Comparison of ENCODE assay signal across 19 cellular contexts in genomic region chr10:108388716-108389115, GRCh38.
"Had no signal": no experiment of that assay in that cellular context is flagged by ENCODE, and none has a peak within 500 bp of the region (broad histone marks: within the 10 kb centered on the region; RNA-seq: fewer than 3 reads in every experiment).

No MANE protein-coding gene starts in this region.

- DNase-seq: activated CD4-positive, alpha-beta T cell treated with anti-CD3 and anti-CD28 coated beads, Interleukin-2, amount 10 ng/mL, durations not matched to agents 7 days and 5 days; activated CD8-positive, alpha-beta T cell treated with anti-CD3 and anti-CD28 coated beads, Interleukin-2, amount 10 ng/mL, durations not matched to agents 7 days and 5 days; activated naive CD4-positive, alpha-beta T cell treated with anti-CD3 and anti-CD28 coated beads, Interleukin-2, amount 10 ng/mL, durations not matched to agents 7 days and 5 days; activated T-cell treated with anti-CD3 and anti-CD28 coated beads, Interleukin-2, amount 50 U/mL, for 24 hours; left cardiac atrium; mesendoderm; natural killer cell; pancreas; stimulated activated CD4-positive, alpha-beta T cell treated with anti-CD3 and anti-CD28 coated beads, Interleukin-4, amount 100 ng/mL, for 24 hours; upper lobe of right lung had no signal

- H3K9me3 Mint-ChIP-seq: activated CD4-positive, alpha-beta T cell treated with anti-CD3 and anti-CD28 coated beads, Interleukin-2, amount 10 ng/mL, durations not matched to agents 7 days and 5 days had no signal

- H3K27ac ChIP-seq: ascending aorta, breast epithelium, coronary artery, hepatocyte, neutrophil, pancreas, thoracic aorta, upper lobe of right lung had no signal

- H3K36me3 ChIP-seq: ascending aorta, breast epithelium, neutrophil, pancreas, thoracic aorta, upper lobe of right lung had no signal

- H3K4me3 Mint-ChIP-seq: activated CD4-positive, alpha-beta T cell treated with anti-CD3 and anti-CD28 coated beads, Interleukin-2, amount 10 ng/mL, durations not matched to agents 7 days and 5 days; activated CD8-positive, alpha-beta T cell treated with anti-CD3 and anti-CD28 coated beads, Interleukin-2, amount 10 ng/mL, durations not matched to agents 7 days and 5 days; activated naive CD4-positive, alpha-beta T cell treated with anti-CD3 and anti-CD28 coated beads, Interleukin-2, amount 10 ng/mL, durations not matched to agents 7 days and 5 days; activated T-cell treated with anti-CD3 and anti-CD28 coated beads, Interleukin-2, amount 50 U/mL, for 24 hours; natural killer cell; stimulated activated effector memory CD8-positive, alpha-beta T cell treated with anti-CD3 and anti-CD28 coated beads, Interleukin-12 subunit alpha, Interleukin-12 subunit beta, amount 100 ng/mL, for 72 hours had no signal

- H3K27me3 ChIP-seq: ascending aorta, breast epithelium, hepatocyte, neutrophil, pancreas, upper lobe of right lung had no signal

- H3K4me2 ChIP-seq: hepatocyte, smooth muscle cell had no signal

- H3K36me3 Mint-ChIP-seq: activated naive CD4-positive, alpha-beta T cell treated with anti-CD3 and anti-CD28 coated beads, Interleukin-2, amount 10 ng/mL, durations not matched to agents 7 days and 5 days; stimulated activated effector memory CD8-positive, alpha-beta T cell treated with anti-CD3 and anti-CD28 coated beads, Interleukin-12 subunit alpha, Interleukin-12 subunit beta, amount 100 ng/mL, for 72 hours had no signal

- H3K4me3 ChIP-seq: ascending aorta, breast epithelium, coronary artery, hepatocyte, pancreas, smooth muscle cell, thoracic aorta, upper lobe of right lung had no signal

- H3K4me1 Mint-ChIP-seq: activated CD4-positive, alpha-beta T cell treated with anti-CD3 and anti-CD28 coated beads, Interleukin-2, amount 10 ng/mL, durations not matched to agents 7 days and 5 days; activated naive CD4-positive, alpha-beta T cell treated with anti-CD3 and anti-CD28 coated beads, Interleukin-2, amount 10 ng/mL, durations not matched to agents 7 days and 5 days; natural killer cell; stimulated activated effector memory CD8-positive, alpha-beta T cell treated with anti-CD3 and anti-CD28 coated beads, Interleukin-12 subunit alpha, Interleukin-12 subunit beta, amount 100 ng/mL, for 72 hours had no signal

- H3K27me3 Mint-ChIP-seq: activated CD4-positive, alpha-beta T cell treated with anti-CD3 and anti-CD28 coated beads, Interleukin-2, amount 10 ng/mL, durations not matched to agents 7 days and 5 days; activated naive CD4-positive, alpha-beta T cell treated with anti-CD3 and anti-CD28 coated beads, Interleukin-2, amount 10 ng/mL, durations not matched to agents 7 days and 5 days; activated T-cell treated with anti-CD3 and anti-CD28 coated beads, Interleukin-2, amount 50 U/mL, for 24 hours had no signal

- H3K9me3 ChIP-seq: ascending aorta, breast epithelium, neutrophil, pancreas, thoracic aorta, upper lobe of right lung had no signal

- H3K79me2 ChIP-seq: hepatocyte had no signal

- H2AFZ ChIP-seq: hepatocyte had no signal

- ATAC-seq: activated CD8-positive, alpha-beta T cell treated with anti-CD3 and anti-CD28 coated beads, Interleukin-2, amount 10 ng/mL, durations not matched to agents 7 days and 5 days; left cardiac atrium; natural killer cell; pancreas; sciatic nerve; stimulated activated effector memory CD8-positive, alpha-beta T cell treated with anti-CD3 and anti-CD28 coated beads, Interleukin-12 subunit alpha, Interleukin-12 subunit beta, amount 100 ng/mL, for 72 hours; upper lobe of right lung had no signal

- H3K27ac Mint-ChIP-seq: activated CD4-positive, alpha-beta T cell treated with anti-CD3 and anti-CD28 coated beads, Interleukin-2, amount 10 ng/mL, durations not matched to agents 7 days and 5 days; activated CD8-positive, alpha-beta T cell treated with anti-CD3 and anti-CD28 coated beads, Interleukin-2, amount 10 ng/mL, durations not matched to agents 7 days and 5 days; activated naive CD4-positive, alpha-beta T cell treated with anti-CD3 and anti-CD28 coated beads, Interleukin-2, amount 10 ng/mL, durations not matched to agents 7 days and 5 days; activated T-cell treated with anti-CD3 and anti-CD28 coated beads, Interleukin-2, amount 50 U/mL, for 24 hours; natural killer cell; stimulated activated effector memory CD8-positive, alpha-beta T cell treated with anti-CD3 and anti-CD28 coated beads, Interleukin-12 subunit alpha, Interleukin-12 subunit beta, amount 100 ng/mL, for 72 hours had no signal

- H3K4me1 ChIP-seq: ascending aorta, breast epithelium, pancreas, upper lobe of right lung had no signal
